In the genomic region with DNA sequence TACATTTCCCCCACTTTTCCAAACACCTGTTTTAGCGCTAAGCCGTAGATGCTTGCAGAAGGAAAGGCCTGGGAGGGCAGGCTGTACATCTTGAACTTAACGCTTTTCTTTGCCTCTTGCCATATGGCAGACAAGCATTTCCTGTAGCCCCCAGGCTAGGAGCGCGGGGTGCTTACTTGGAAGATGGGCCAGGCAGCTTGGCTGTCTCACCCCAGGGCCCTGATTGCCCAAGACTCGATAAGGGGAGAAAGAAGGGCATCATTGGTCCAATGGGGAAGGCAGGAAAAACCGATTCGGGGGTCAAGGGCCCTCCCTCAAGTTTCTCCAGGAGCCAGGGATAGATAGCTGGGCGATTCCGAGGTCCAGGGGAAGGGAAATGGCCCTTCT, we compare ENCODE assay signal across 9 cellular contexts. TPM values are rescaled to one million over a fixed set of nuclear protein-coding genes. Genes with fewer than 3 reads are reported as not detected.
DNase-seq lines count a peak whose midpoint lies in the region; ATAC-seq and TF ChIP-seq lines count a peak whose summit lies in the region.
"Had no signal": no experiment of that assay in that cellular context is flagged by ENCODE, and none has a peak within 500 bp of the region (broad histone marks: within the 10 kb centered on the region; RNA-seq: fewer than 3 reads in every experiment).

No MANE protein-coding gene starts in this region.

- TF ChIP-seq CTCF in epithelial cell of proximal tubule (conservative IDR thresholded peaks at IDR 0.05; ENCODE audit: low read depth, low read length) = no peak
- no peak for TF ChIP-seq CTCF in smooth muscle cell (IDR thresholded peaks at IDR 0.05; ENCODE audit: borderline replicate concordance, insufficient read depth, poor library complexity, severe bottlenecking)

- H3K4me3 Mint-ChIP-seq in T-helper 1 cell treated with Interleukin-12 subunit alpha and Interleukin-12 subunit beta and Interleukin-4 antibody, amounts not matched to agents 30 μg/mL and 1 μg/mL, for 36 hours = peak overlapping the region; percentile 29

- H2AFZ ChIP-seq in smooth muscle cell (ENCODE audit: low read depth) = no peak overlapping the region

- H3K27ac Mint-ChIP-seq in T-helper 1 cell treated with Interleukin-12 subunit alpha and Interleukin-12 subunit beta and Interleukin-4 antibody, amounts not matched to agents 30 μg/mL and 1 μg/mL, for 36 hours = peak overlapping the region; percentile 83

- H3K4me1 Mint-ChIP-seq in T-helper 1 cell treated with Interleukin-12 subunit alpha and Interleukin-12 subunit beta and Interleukin-4 antibody, amounts not matched to agents 30 μg/mL and 1 μg/mL, for 36 hours (ENCODE audit: low read depth) = peaks cover 7% of the 10 kb centered on the region

- H3F3A ChIP-seq in smooth muscle cell (ENCODE audit: low read depth) = peaks cover 7% of the 10 kb centered on the region

- H3K4me1 ChIP-seq in smooth muscle cell (ENCODE audit: low read depth) = no peaks in the 10 kb centered on the region

- no peak for ATAC-seq in GM21723 (IDR thresholded peaks at IDR 0.05; ENCODE audit: unreplicated experiment)

- H3K9me3 ChIP-seq in smooth muscle cell (replicated peaks; ENCODE audit: low read depth) = no peaks in the 10 kb centered on the region

- peak overlapping the region; percentile 89 for H3K4me2 ChIP-seq in smooth muscle cell

- 6% methylated on average over 10 of the region's 10 CpGs for WGBS in smooth muscle cell (ENCODE audit: low lambda C conversion rate)

- H3K9me3 Mint-ChIP-seq in T-helper 1 cell treated with Interleukin-12 subunit alpha and Interleukin-12 subunit beta and Interleukin-4 antibody, amounts not matched to agents 30 μg/mL and 1 μg/mL, for 36 hours = no peaks in the 10 kb centered on the region

- H3K36me3 Mint-ChIP-seq in T-helper 1 cell treated with Interleukin-12 subunit alpha and Interleukin-12 subunit beta and Interleukin-4 antibody, amounts not matched to agents 30 μg/mL and 1 μg/mL, for 36 hours (ENCODE audit: low read depth) = peaks cover 2% of the 10 kb centered on the region

- DNase-seq in T-helper 1 cell (no peak), NCI-H69 (lab: John Stamatoyannopoulos, UW) (peak; percentile 86), epithelial cell of proximal tubule (ENCODE audit: low read depth) (no peak), smooth muscle cell (lab: John Stamatoyannopoulos, UW; ENCODE audit: unreplicated experiment) (no peak), NCI-H1048 (lab: John Stamatoyannopoulos, UW) (no peak)
- DNase-seq in activated CD4-positive, CD25-positive, alpha-beta regulatory T cell treated with anti-CD3 and anti-CD28 coated beads, Interleukin-2, amount 50 U/mL, for 72 hours = no peak

- H3K4me3 ChIP-seq in epithelial cell of proximal tubule (ENCODE audit: low read depth, low read length) (peak overlapping the region; percentile 74), smooth muscle cell (peak overlapping the region; percentile 67)

- H3K9ac ChIP-seq in smooth muscle cell (ENCODE audit: low read depth) = peak overlapping the region; percentile 88

- H3K79me2 ChIP-seq in smooth muscle cell (ENCODE audit: low read depth) = peaks cover 100% of the 10 kb centered on the region

- H3K27me3 ChIP-seq in smooth muscle cell (ENCODE audit: low read depth) = peaks cover 30% of the 10 kb centered on the region

- H3K27ac ChIP-seq in smooth muscle cell (ENCODE audit: low read depth) = peak overlapping the region; percentile 95

- H3K27me3 Mint-ChIP-seq in T-helper 1 cell treated with Interleukin-12 subunit alpha and Interleukin-12 subunit beta and Interleukin-4 antibody, amounts not matched to agents 30 μg/mL and 1 μg/mL, for 36 hours (ENCODE audit: low read depth) = peaks cover 55% of the 10 kb centered on the region

- peaks cover 35% of the 10 kb centered on the region for H4K20me1 ChIP-seq in smooth muscle cell (ENCODE audit: low read depth)

- H3K36me3 ChIP-seq in smooth muscle cell (ENCODE audit: low read depth) = no peaks in the 10 kb centered on the region

RNA-seq across cellular contexts. Expression of gene HOXA10, which starts 1.7 kb away (rescaled TPM):
- total RNA-seq in epithelial cell of proximal tubule (36.7 and 51.7 TPM in 2 replicates), smooth muscle cell (35.7 and 53.6 TPM in 2 replicates)
- 37.6 and 39.4 TPM in 2 replicates for polyA plus RNA-seq in smooth muscle cell

RNA-seq across cellular contexts. Expression of gene HOXA9, which starts 7.0 kb away (rescaled TPM):
- 82.4 and 104 TPM in 2 replicates for total RNA-seq in epithelial cell of proximal tubule
- 22.9 and 35.8 TPM in 2 replicates for total RNA-seq in smooth muscle cell
- polyA plus RNA-seq in smooth muscle cell = 12.6 and 19.2 TPM in 2 replicates

RNA-seq across cellular contexts. Expression of gene HOXA11, which starts 12.7 kb away (rescaled TPM):
- total RNA-seq in epithelial cell of proximal tubule (10.7 and 12.5 TPM in 2 replicates), smooth muscle cell (18.2 and 20.3 TPM in 2 replicates)
- polyA plus RNA-seq in smooth muscle cell = 25.2 and 27.7 TPM in 2 replicates
- total RNA-seq: lung had no signal
- polyA plus RNA-seq: lung had no signal

RNA-seq across cellular contexts. Expression of gene HOXA7, which starts 15.9 kb away (rescaled TPM):
- total RNA-seq in epithelial cell of proximal tubule (21.4 and 27.9 TPM in 2 replicates), smooth muscle cell (0.72 TPM in 1 of 2 replicates, not detected in the other)
- 1.2 and 1.6 TPM in 2 replicates for polyA plus RNA-seq in smooth muscle cell

RNA-seq across cellular contexts. Expression of gene HOXA3, which starts 20.0 kb away (rescaled TPM):
- total RNA-seq in epithelial cell of proximal tubule (14.4 and 33.2 TPM in 2 replicates), smooth muscle cell (0.13 TPM in 1 of 2 replicates, not detected in the other)
- 0.31 and 0.83 TPM in 2 replicates for polyA plus RNA-seq in smooth muscle cell
